Comparison of ENCODE assay signal across 41 cellular contexts in genomic region chr2:72933207-72933606, GRCh38. TPM values are rescaled to one million over a fixed set of nuclear protein-coding genes. Genes with fewer than 3 reads are reported as not detected.
"Had no signal": no experiment of that assay in that cellular context is flagged by ENCODE, and none has a peak within 500 bp of the region (broad histone marks: within the 10 kb centered on the region; RNA-seq: fewer than 3 reads in every experiment).

No MANE protein-coding gene starts in this region.

- H3K4me3 ChIP-seq: MG63, PC-9 had no signal

- H3K4me2 ChIP-seq: PC-9 had no signal

- H3K27me3 ChIP-seq: MG63 had no signal

- H3K9me3 ChIP-seq: MG63 had no signal

- H2AFZ ChIP-seq: PC-9 had no signal

- DNase-seq: activated CD4-positive, alpha-beta memory T cell treated with anti-CD3 and anti-CD28 coated beads, Interleukin-2, amount 10 ng/mL, durations not matched to agents 7 days and 5 days; activated CD4-positive, alpha-beta T cell treated with anti-CD3 and anti-CD28 coated beads for 1 hour; activated CD4-positive, alpha-beta T cell treated with anti-CD3 and anti-CD28 coated beads for 48 hours; activated CD4-positive, CD25-positive, alpha-beta regulatory T cell; activated CD8-positive, alpha-beta memory T cell treated with anti-CD3 and anti-CD28 coated beads for 24 hours; activated CD8-positive, alpha-beta memory T cell treated with anti-CD3 and anti-CD28 coated beads, Interleukin-2, amount 10 ng/mL, durations not matched to agents 7 days and 5 days; activated CD8-positive, alpha-beta memory T cell treated with anti-CD3 and anti-CD28 coated beads, Interleukin-2, amount 50 U/mL, for 48 hours; activated effector memory CD4-positive, alpha-beta T cell treated with anti-CD3 and anti-CD28 coated beads, Interleukin-2, amount 50 U/mL, for 16 hours; activated naive CD4-positive, alpha-beta T cell; activated T-cell treated with anti-CD3 and anti-CD28 coated beads, Interleukin-2, amount 50 U/mL, for 48 hours; amniotic stem cell; brain microvascular endothelial cell; central memory CD4-positive, alpha-beta T cell; Karpas-422; KBM-7; MG63; MV-4-11; NCI-H1092 treated with DMSO at 0.1 percent for 48 hours; NCI-H1417; NCI-H146; NCI-H187; NCI-H2029 treated with DMSO at 0.1 percent for 48 hours; NCI-H2107; NCI-H2171; NCI-H510A; NCI-H526; NCI-H748 treated with DMSO at 0.1 percent for 48 hours; NK-92 treated with Interleukin-12 subunit alpha and Interleukin-12 subunit beta, amount 100 ng/mL, for 24 hours; PC-9; Right ventricle myocardium superior; SW 1271; T-helper 1 cell; T-helper 2 cell; T-helper 9 cell had no signal

- FAIRE-seq: RCC 7860 had no signal

- H3K27ac Mint-ChIP-seq: activated CD4-positive, alpha-beta memory T cell treated with anti-CD3 and anti-CD28 coated beads, Interleukin-2, amount 10 ng/mL, durations not matched to agents 7 days and 5 days; activated CD8-positive, alpha-beta memory T cell treated with anti-CD3 and anti-CD28 coated beads, Interleukin-2, amount 10 ng/mL, durations not matched to agents 7 days and 5 days had no signal

- H3K27ac ChIP-seq: brain microvascular endothelial cell, PC-9, RWPE1, VCaP had no signal

- H3K4me3 Mint-ChIP-seq: activated CD4-positive, alpha-beta memory T cell treated with anti-CD3 and anti-CD28 coated beads, Interleukin-2, amount 10 ng/mL, durations not matched to agents 7 days and 5 days; activated CD8-positive, alpha-beta memory T cell treated with anti-CD3 and anti-CD28 coated beads, Interleukin-2, amount 10 ng/mL, durations not matched to agents 7 days and 5 days had no signal

- H3K9me3 Mint-ChIP-seq: activated CD4-positive, alpha-beta memory T cell treated with anti-CD3 and anti-CD28 coated beads, Interleukin-2, amount 10 ng/mL, durations not matched to agents 7 days and 5 days; activated naive CD4-positive, alpha-beta T cell treated with anti-CD3 and anti-CD28 coated beads, Interleukin-2, amount 50 U/mL, for 72 hours had no signal

- H3K36me3 Mint-ChIP-seq: activated CD8-positive, alpha-beta memory T cell treated with anti-CD3 and anti-CD28 coated beads, Interleukin-2, amount 10 ng/mL, durations not matched to agents 7 days and 5 days; activated naive CD4-positive, alpha-beta T cell treated with anti-CD3 and anti-CD28 coated beads, Interleukin-2, amount 50 U/mL, for 72 hours had no signal

- ATAC-seq: activated CD8-positive, alpha-beta memory T cell treated with anti-CD3 and anti-CD28 coated beads, Interleukin-2, amount 10 ng/mL, durations not matched to agents 7 days and 5 days; activated naive CD4-positive, alpha-beta T cell treated with anti-CD3 and anti-CD28 coated beads, Interleukin-2, amount 50 U/mL, for 72 hours had no signal

- H3K36me3 ChIP-seq: brain microvascular endothelial cell, MG63 had no signal

RNA-seq across cellular contexts. Expression of gene EMX1, which starts 15.9 kb away (rescaled TPM):
- total RNA-seq: activated CD4-positive, alpha-beta memory T cell treated with anti-CD3 and anti-CD28 coated beads, Interleukin-2, amount 10 ng/mL, durations not matched to agents 7 days and 5 days; activated CD8-positive, alpha-beta memory T cell treated with anti-CD3 and anti-CD28 coated beads, Interleukin-2, amount 10 ng/mL, durations not matched to agents 7 days and 5 days; activated naive CD4-positive, alpha-beta T cell treated with anti-CD3 and anti-CD28 coated beads, Interleukin-2, amount 50 U/mL, for 72 hours; aorta; cerebellum; OCI-LY7; PC-9; Right ventricle myocardium superior had no signal
- polyA plus RNA-seq: aorta had no signal

RNA-seq across cellular contexts. Expression of gene SPR, which starts 46.0 kb away (rescaled TPM):
- total RNA-seq: OCI-LY7 had no signal
